Comparison of ENCODE assay signal across 16 cellular contexts in the genomic region with DNA sequence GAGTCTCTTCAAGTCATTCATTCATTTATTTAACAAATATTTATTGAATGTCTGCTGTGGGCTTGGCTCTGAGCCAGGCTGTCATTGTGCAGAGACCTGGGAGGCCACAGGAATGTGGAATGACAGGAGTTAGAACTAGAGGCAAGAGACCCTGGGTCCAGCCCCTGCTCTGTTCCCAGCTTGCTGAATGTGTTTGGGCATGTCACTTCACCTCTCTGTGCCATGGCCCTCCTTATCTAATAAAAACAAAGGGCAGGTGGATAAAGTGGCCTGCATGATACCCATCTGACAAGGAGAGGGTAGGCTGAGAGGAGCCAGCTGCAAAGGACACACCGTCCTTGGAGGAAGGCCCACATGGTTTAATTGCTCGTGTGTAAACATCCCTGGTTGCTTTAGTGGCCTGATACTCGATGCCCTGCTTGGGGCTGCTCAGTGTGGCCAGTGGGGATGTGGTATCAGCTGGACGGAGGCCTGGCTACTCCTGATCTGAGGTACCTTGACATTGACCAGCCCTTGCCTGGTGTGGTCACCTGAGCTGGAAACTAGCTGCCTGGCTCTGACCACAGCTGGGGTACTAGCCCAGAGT.
DNase-seq lines count a peak whose midpoint lies in the region; ATAC-seq and TF ChIP-seq lines count a peak whose summit lies in the region.
"Had no signal": no experiment of that assay in that cellular context is flagged by ENCODE, and none has a peak within 500 bp of the region (broad histone marks: within the 10 kb centered on the region; RNA-seq: fewer than 3 reads in every experiment).

No MANE protein-coding gene starts in this region.

- CTCF ChIA-PET in Calu3 (lab: Charles Lee) = interaction anchor here (0.9 to 1.4 kb wide), 3 partner anchors 11 to 129 kb away, joined by 3 to 7 read pairs (median 3); no protein-coding TSS in a partner anchor
- CTCF ChIA-PET in SK-N-SH (lab: Yijun Ruan, JAX) = interaction anchor here (0.8 to 1.8 kb wide), 7 partner anchors 13 to 195 kb away, joined by 3 to 5 read pairs (median 4); a partner anchor contains a TSS

- no peaks in the 10 kb centered on the region for H3K9me3 Mint-ChIP-seq in Calu3 (ENCODE audit: low read depth, unreplicated experiment)
- H3K9me3 Mint-ChIP-seq in mesothelial cell of epicardium = no peaks in the 10 kb centered on the region
- H3K9me3 Mint-ChIP-seq: stimulated activated naive B cell treated with anti-CD40 and anti-IgM and Interleukin-4, amounts not matched to agents 10 μg/mL and 1 μg/mL and 100 μg/mL, for 72 hours had no signal

- H3K4me2 ChIP-seq in SK-N-SH = no peak overlapping the region
- H3K4me2 ChIP-seq: BLaER1 had no signal

- no peak for TF ChIP-seq CTCF in Calu3 (IDR thresholded peaks at IDR 0.05; ENCODE audit: unreplicated experiment)
- no peak for TF ChIP-seq CTCF in SK-N-SH (IDR thresholded peaks at IDR 0.05)
- no peak for TF ChIP-seq CTCF in mesothelial cell of epicardium (IDR thresholded peaks at IDR 0.05; ENCODE audit: unreplicated experiment)

- intact Hi-C loops in Calu3 (cut with micrococcal nuclease; ENCODE audit: unreplicated experiment) = no loop called here

- no peaks in the 10 kb centered on the region for H3K9me2 ChIP-seq in SK-N-SH

- H3K36me3 ChIP-seq in SK-N-SH (replicated peaks in 1 of 2; ENCODE audit: control insufficient read depth in 1 of 2, insufficient read depth in 2 of 2, low read length in 1 of 2) (no peaks in the 10 kb centered on the region), MG63 (no peaks in the 10 kb centered on the region)
- H3K36me3 ChIP-seq: BLaER1, neutrophil had no signal

- H3K79me2 ChIP-seq in SK-N-SH (ENCODE audit: insufficient read depth) = no peaks in the 10 kb centered on the region

- no peak for ATAC-seq in GM18519 (IDR thresholded peaks at IDR 0.05; ENCODE audit: low FRiP score, unreplicated experiment)
- ATAC-seq in HG03025 (IDR thresholded peaks at IDR 0.05; ENCODE audit: low FRiP score, unreplicated experiment) = no peak
- ATAC-seq in HG02588 (IDR thresholded peaks at IDR 0.05; ENCODE audit: unreplicated experiment) = no peak
- ATAC-seq: stimulated activated naive B cell treated with anti-CD40 and anti-IgM and Interleukin-4, amounts not matched to agents 10 μg/mL and 1 μg/mL and 100 μg/mL, for 72 hours had no signal

- H2AFZ ChIP-seq in SK-N-SH (ENCODE audit: low read depth) = no peak overlapping the region

- DNase-seq in Calu3 (peak; percentile 90), LoVo (ENCODE audit: low spot score) (peak; percentile 58), SK-N-SH (peak; percentile 57), mesothelial cell of epicardium (ENCODE audit: low spot score in 2 of 2, unreplicated experiment in 2 of 2) (peak; percentile 54 to 76), MG63 (no peak)
- DNase-seq: activated CD8-positive, alpha-beta memory T cell treated with anti-CD3 and anti-CD28 coated beads for 24 hours; activated naive CD4-positive, alpha-beta T cell treated with anti-CD3 and anti-CD28 coated beads, Interleukin-2, amount 50 U/mL, for 16 hours; kidney glomerular epithelial cell; NCI-H1436 treated with DMSO at 0.1 percent for 48 hours; stimulated activated CD4-positive, alpha-beta T cell treated with anti-CD3 and anti-CD28 coated beads, Interleukin-2, amount 100 ng/mL, for 24 hours; stimulated activated naive B cell treated with anti-CD40 and anti-IgM and Interleukin-4, amounts not matched to agents 10 μg/mL and 1 μg/mL and 100 μg/mL, for 72 hours had no signal

- peaks cover 77% of the 10 kb centered on the region for H3K27me3 Mint-ChIP-seq in Calu3 (ENCODE audit: unreplicated experiment)
- no peaks in the 10 kb centered on the region for H3K27me3 Mint-ChIP-seq in mesothelial cell of epicardium (ENCODE audit: low read depth)

- H3K36me3 Mint-ChIP-seq in Calu3 (ENCODE audit: insufficient read depth, unreplicated experiment) (no peaks in the 10 kb centered on the region), mesothelial cell of epicardium (no peaks in the 10 kb centered on the region)
- H3K36me3 Mint-ChIP-seq: stimulated activated naive B cell treated with anti-CD40 and anti-IgM and Interleukin-4, amounts not matched to agents 10 μg/mL and 1 μg/mL and 100 μg/mL, for 72 hours had no signal

- no peaks in the 10 kb centered on the region for H4K20me1 ChIP-seq in SK-N-SH (ENCODE audit: insufficient read depth)
- H4K20me1 ChIP-seq: BLaER1 had no signal

- no TSS peak for BruUV-seq in Calu3 (replicated peaks; lab: Mats Ljungman, UMichigan)

- no peak overlapping the region for H3K27ac Mint-ChIP-seq in Calu3 (ENCODE audit: unreplicated experiment)
- H3K27ac Mint-ChIP-seq in mesothelial cell of epicardium = peak overlapping the region; percentile 71
- H3K27ac Mint-ChIP-seq: stimulated activated naive B cell treated with anti-CD40 and anti-IgM and Interleukin-4, amounts not matched to agents 10 μg/mL and 1 μg/mL and 100 μg/mL, for 72 hours had no signal

- H3K4me1 ChIP-seq in SK-N-SH (ENCODE audit: control insufficient read depth in 1 of 2, insufficient read depth in 2 of 2, low read depth in 1 of 2, low read length in 1 of 2) = peaks cover 0 to 53% of the 10 kb centered on the region in 2 experiments; a peak in 1 of 4 replicates

- POLR2A ChIA-PET in SK-N-SH (lab: Yijun Ruan, JAX) = interaction anchor here (1.0 kb wide), 1 partner anchor 17 kb away, joined by 4 read pairs; no protein-coding TSS in a partner anchor

- no peaks in the 10 kb centered on the region for H3F3A ChIP-seq in SK-N-SH (replicated peaks; ENCODE audit: insufficient read depth)

- no peak for TF ChIP-seq RAD21 in SK-N-SH (IDR thresholded peaks at IDR 0.05; ENCODE audit: low read length)

- no peak for TF ChIP-seq EP300 in SK-N-SH (IDR thresholded peaks at IDR 0.05; ENCODE audit: borderline replicate concordance in 1 of 2, low read depth in 1 of 2, low read length in 1 of 2)

- H3K4me3 ChIP-seq in SK-N-SH (ENCODE audit: low read depth in 2 of 2, low read length in 1 of 2) = no peak overlapping the region
- no peak overlapping the region for H3K4me3 ChIP-seq in MG63
- H3K4me3 ChIP-seq: BLaER1 had no signal

- H3K4me1 Mint-ChIP-seq in Calu3 (ENCODE audit: low read depth, unreplicated experiment) = peaks cover 22% of the 10 kb centered on the region
- H3K4me1 Mint-ChIP-seq in mesothelial cell of epicardium = peaks cover 39% of the 10 kb centered on the region
- H3K4me1 Mint-ChIP-seq: stimulated activated naive B cell treated with anti-CD40 and anti-IgM and Interleukin-4, amounts not matched to agents 10 μg/mL and 1 μg/mL and 100 μg/mL, for 72 hours had no signal

- H3K9me3 ChIP-seq in SK-N-SH (no peaks in the 10 kb centered on the region), MG63 (no peaks in the 10 kb centered on the region; the same call in 1 of the 2 replicates)
- H3K9me3 ChIP-seq: BLaER1, neutrophil had no signal

- H3K9ac ChIP-seq in SK-N-SH = no peak overlapping the region
- H3K9ac ChIP-seq: BLaER1 had no signal

- peaks cover 4% of the 10 kb centered on the region for H3K27me3 ChIP-seq in SK-N-SH (ENCODE audit: insufficient read depth)
- H3K27me3 ChIP-seq in MG63 = no peaks in the 10 kb centered on the region
- H3K27me3 ChIP-seq: BLaER1, neutrophil had no signal

- WGBS in SK-N-SH (ENCODE audit: low lambda C conversion rate) = 24% methylated on average over 4 of the region's 4 CpGs

- H3K4me3 Mint-ChIP-seq in Calu3 (ENCODE audit: low read depth, unreplicated experiment) = no peak overlapping the region
- no peak overlapping the region for H3K4me3 Mint-ChIP-seq in mesothelial cell of epicardium
- H3K4me3 Mint-ChIP-seq: stimulated activated naive B cell treated with anti-CD40 and anti-IgM and Interleukin-4, amounts not matched to agents 10 μg/mL and 1 μg/mL and 100 μg/mL, for 72 hours had no signal

- H3K27ac ChIP-seq in SK-N-SH (ENCODE audit: low read depth in 2 of 2, low read length in 1 of 2) = peak overlapping the region in 1 of 2 experiments; percentile 53; a peak in 1 of 4 replicates
- H3K27ac ChIP-seq: BLaER1, neutrophil had no signal

TF ChIP-seq in SK-N-SH, 30 proteins besides CTCF, POLR2A, EP300 and RAD21:
- TF ChIP-seq GATA2 (CRISPR knock-in tag; IDR thresholded peaks at IDR 0.05) (peak; percentile 71), MXI1 (IDR thresholded peaks at IDR 0.05; ENCODE audit: low read depth, low read length) (peak; percentile 24; the same call in 1 of the 2 replicates)
- TF ChIP-seq, protein P1, sequence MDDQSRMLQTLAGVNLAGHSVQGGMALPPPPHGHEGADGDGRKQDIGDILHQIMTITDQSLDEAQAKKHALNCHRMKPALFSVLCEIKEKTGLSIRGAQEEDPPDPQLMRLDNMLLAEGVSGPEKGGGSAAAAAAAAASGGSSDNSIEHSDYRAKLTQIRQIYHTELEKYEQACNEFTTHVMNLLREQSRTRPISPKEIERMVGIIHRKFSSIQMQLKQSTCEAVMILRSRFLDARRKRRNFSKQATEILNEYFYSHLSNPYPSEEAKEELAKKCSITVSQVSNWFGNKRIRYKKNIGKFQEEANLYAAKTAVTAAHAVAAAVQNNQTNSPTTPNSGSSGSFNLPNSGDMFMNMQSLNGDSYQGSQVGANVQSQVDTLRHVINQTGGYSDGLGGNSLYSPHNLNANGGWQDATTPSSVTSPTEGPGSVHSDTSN (IDR thresholded peaks at IDR 0.05) = no peak
